ENCODE assay signal across 13 cellular contexts in the genomic region with DNA sequence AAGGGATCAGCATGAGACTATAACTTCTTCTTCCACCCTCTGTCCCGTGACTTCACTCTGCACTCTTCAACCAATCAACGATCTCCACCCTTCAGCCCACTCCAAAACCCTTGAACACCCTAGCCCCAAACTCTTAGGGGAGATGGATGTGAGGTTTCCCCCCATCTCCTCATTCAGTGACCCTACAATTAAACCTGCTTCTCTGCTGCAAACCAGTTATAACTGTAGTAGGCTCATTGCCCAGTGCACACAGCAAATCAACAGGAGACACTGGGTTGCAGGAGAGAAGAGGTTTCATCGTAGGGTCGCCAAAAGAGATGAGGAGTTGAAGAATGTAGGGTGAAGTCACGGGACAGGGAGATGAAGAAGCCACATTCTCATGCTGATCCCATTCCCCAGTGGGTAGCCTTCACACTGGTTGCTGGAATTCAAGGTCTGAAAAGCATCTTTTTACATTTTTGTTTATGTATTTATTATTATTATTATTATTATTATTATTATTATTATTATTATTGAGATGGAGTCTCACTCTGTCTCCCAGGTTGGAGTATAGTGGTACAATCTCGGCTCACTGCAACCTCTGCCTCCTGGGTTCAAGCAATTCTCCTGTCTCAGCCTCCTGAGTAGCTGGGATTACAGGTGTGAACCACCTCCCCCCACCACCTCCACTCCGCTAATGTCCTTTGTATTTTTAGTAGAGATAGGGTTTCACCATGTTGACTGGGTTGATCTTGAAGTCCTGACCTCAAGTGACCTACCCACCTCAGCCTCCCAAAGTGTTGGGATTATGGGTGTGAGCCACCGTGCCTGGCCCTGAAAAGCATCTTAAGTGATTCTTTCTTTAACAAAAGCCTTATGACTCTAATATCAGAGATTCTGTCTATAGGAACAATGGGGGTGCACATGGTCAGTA. TPM values are rescaled to one million over a fixed set of nuclear protein-coding genes. Genes with fewer than 3 reads are reported as not detected.
DNase-seq lines count a peak whose midpoint lies in the region; ATAC-seq and TF ChIP-seq lines count a peak whose summit lies in the region.
"Had no signal": no experiment of that assay in that cellular context is flagged by ENCODE, and none has a peak within 500 bp of the region (broad histone marks: within the 10 kb centered on the region; RNA-seq: fewer than 3 reads in every experiment).

No MANE protein-coding gene starts in this region.

- H3K18ac ChIP-seq in mesendoderm (ENCODE audit: low read length): peak overlapping the region; percentile 64

- no peak for TF ChIP-seq CTCF in endodermal cell (conservative IDR thresholded peaks at IDR 0.05)
- no peak for TF ChIP-seq CTCF in left lung (IDR thresholded peaks at IDR 0.05)
- TF ChIP-seq CTCF in coronary artery (IDR thresholded peaks at IDR 0.05): no peak

- peaks cover 44% of the 10 kb centered on the region for H3K4me1 ChIP-seq in HUES6 (ENCODE audit: control insufficient read depth, insufficient read depth, low read length)
- no peaks in the 10 kb centered on the region for H3K4me1 ChIP-seq in endodermal cell (ENCODE audit: control insufficient read depth, insufficient read depth, low read length)
- peaks cover 11% of the 10 kb centered on the region for H3K4me1 ChIP-seq in mesendoderm (ENCODE audit: control insufficient read depth, low read depth, low read length)
- no peaks in the 10 kb centered on the region for H3K4me1 ChIP-seq in left lung
- H3K4me1 ChIP-seq: BLaER1 had no signal

- H3K79me2 ChIP-seq in mesendoderm (ENCODE audit: control insufficient read depth, insufficient read depth, low read length): peaks cover 1% of the 10 kb centered on the region

- H3K79me1 ChIP-seq in mesendoderm (ENCODE audit: low read length): no peaks in the 10 kb centered on the region

- H3K4ac ChIP-seq in mesendoderm (ENCODE audit: low read depth, low read length): peak overlapping the region; percentile 88

- peak overlapping the region; percentile 98 for H2BK5ac ChIP-seq in mesendoderm (ENCODE audit: low read length)

- no peaks in the 10 kb centered on the region for H3K9me3 Mint-ChIP-seq in endodermal cell

- H3K9me3 ChIP-seq in HUES6 (ENCODE audit: control insufficient read depth, insufficient read depth, low read depth, low read length): no peaks in the 10 kb centered on the region
- H3K9me3 ChIP-seq in endodermal cell (ENCODE audit: control insufficient read depth, low read length): no peaks in the 10 kb centered on the region
- no peaks in the 10 kb centered on the region for H3K9me3 ChIP-seq in left lung
- H3K9me3 ChIP-seq: BLaER1, Caco-2 had no signal

- no peak overlapping the region for H3K23ac ChIP-seq in mesendoderm (ENCODE audit: low read length)

- H3K4me2 ChIP-seq in mesendoderm (ENCODE audit: low read length): no peak overlapping the region
- H3K4me2 ChIP-seq: BLaER1 had no signal

- peaks cover 28% of the 10 kb centered on the region for H3K4me1 Mint-ChIP-seq in endodermal cell

- H3K36me3 Mint-ChIP-seq in endodermal cell (ENCODE audit: low read depth): no peaks in the 10 kb centered on the region
- H3K36me3 Mint-ChIP-seq: CD8-positive, alpha-beta memory T cell had no signal

- H3K4me3 ChIP-seq in HUES6 (ENCODE audit: low read depth, low read length) (peak overlapping the region; percentile 3; the same call in 1 of the 2 replicates), endodermal cell (ENCODE audit: low read length) (no peak overlapping the region), mesendoderm (ENCODE audit: low read length) (no peak overlapping the region), left lung (no peak overlapping the region), coronary artery (no peak overlapping the region)
- H3K4me3 ChIP-seq: BLaER1, K562 had no signal

- no peak for ATAC-seq in left lung
- ATAC-seq: K562 had no signal

- H3K27me3 ChIP-seq in HUES6 (ENCODE audit: control insufficient read depth, insufficient read depth, low read length) (no peaks in the 10 kb centered on the region), endodermal cell (ENCODE audit: control insufficient read depth, insufficient read depth, low read length, poor library complexity, severe bottlenecking) (no peaks in the 10 kb centered on the region), mesendoderm (ENCODE audit: insufficient read depth, low read length, poor library complexity) (no peaks in the 10 kb centered on the region), left lung (peaks cover 0 to 17% of the 10 kb centered on the region in 2 donors)

- H3K27ac ChIP-seq in HUES6 (ENCODE audit: low read depth, low read length): peak overlapping the region; percentile 73; the same call in 1 of the 2 replicates
- H3K27ac ChIP-seq in endodermal cell (ENCODE audit: low read depth, low read length): no peak overlapping the region
- H3K27ac ChIP-seq in mesendoderm (ENCODE audit: low read depth, low read length): peak overlapping the region; percentile 82
- H3K27ac ChIP-seq in left lung: no peak overlapping the region
- no peak overlapping the region for H3K27ac ChIP-seq in coronary artery
- H3K27ac ChIP-seq: BLaER1 had no signal

- peak; percentile 80 for DNase-seq in endodermal cell
- peak; percentile 68 for DNase-seq in mesendoderm
- DNase-seq in left lung: no peak
- no peak for DNase-seq in coronary artery (ENCODE audit: low spot score)
- no peak for DNase-seq in AG20443 (ENCODE audit: low spot score)
- DNase-seq: AML-193; Caco-2; CD8-positive, alpha-beta memory T cell; DND-41; GDM1 had no signal

- peak overlapping the region; percentile 69 for H3K56ac ChIP-seq in mesendoderm (ENCODE audit: low read length)

- H3K9ac ChIP-seq in HUES6 (ENCODE audit: low read length) (peak overlapping the region; percentile 62), endodermal cell (ENCODE audit: extremely low read depth, low read length, poor library complexity, severe bottlenecking) (no peak overlapping the region), mesendoderm (ENCODE audit: low read length) (peak overlapping the region; percentile 12)
- H3K9ac ChIP-seq: BLaER1 had no signal

- H3K27ac Mint-ChIP-seq in endodermal cell: peak overlapping the region; percentile 67
- H3K27ac Mint-ChIP-seq: CD8-positive, alpha-beta memory T cell had no signal

- 51 to 56% methylated on average over 5 to 7 of the region's 8 CpGs for WGBS in endodermal cell (ENCODE audit: insufficient coverage in 1 of 2, insufficient read length in 1 of 2), 2 experiments
- no CpG with 5 or more reads among the region's 8 CpGs for WGBS in mesendoderm (ENCODE audit: extremely low coverage, insufficient coverage, low lambda C conversion rate)

- peaks cover 2% of the 10 kb centered on the region for H3K27me3 Mint-ChIP-seq in endodermal cell (ENCODE audit: insufficient read depth)

- no peak overlapping the region for H2BK120ac ChIP-seq in mesendoderm (ENCODE audit: low read depth, low read length)

- H3K36me3 ChIP-seq in HUES6 (ENCODE audit: control insufficient read depth, insufficient read depth, low read length): no peaks in the 10 kb centered on the region
- H3K36me3 ChIP-seq in endodermal cell (ENCODE audit: control insufficient read depth, insufficient read depth, low read length): no peaks in the 10 kb centered on the region
- H3K36me3 ChIP-seq in mesendoderm (ENCODE audit: control insufficient read depth, insufficient read depth, low read length): no peaks in the 10 kb centered on the region
- no peaks in the 10 kb centered on the region for H3K36me3 ChIP-seq in left lung
- H3K36me3 ChIP-seq: BLaER1 had no signal

- no peak overlapping the region for H2BK15ac ChIP-seq in mesendoderm (replicated peaks; ENCODE audit: low read depth)

- no peak overlapping the region for H4K8ac ChIP-seq in mesendoderm (ENCODE audit: low read depth, low read length)

- intact Hi-C loops in left lung (cut with DNase I): no loop called here

- H2AK5ac ChIP-seq in mesendoderm (ENCODE audit: low read length): peak overlapping the region; percentile 1

- no peak overlapping the region for H4K5ac ChIP-seq in mesendoderm (ENCODE audit: low read length)

- no peak overlapping the region for H3K4me3 Mint-ChIP-seq in endodermal cell
- H3K4me3 Mint-ChIP-seq: CD8-positive, alpha-beta memory T cell had no signal

RNA-seq across cellular contexts. Expression of gene CYP2S1, which starts 5.8 kb away (rescaled TPM):
- total RNA-seq in endodermal cell (10 to 100 TPM in 1 of 2 donors, 1 to 10 TPM in 1; 8.6 to 26.7 TPM), left lung (10 to 100 TPM; 12.5 to 22.5 TPM)
- 13.3 TPM for polyA plus RNA-seq in endodermal cell (2013, experiment 1 of 2)
- polyA plus RNA-seq in endodermal cell (2013, experiment 2 of 2): 5.1 TPM
- polyA plus RNA-seq in mesendoderm (2013, experiment 1 of 2): 134 TPM
- polyA plus RNA-seq in mesendoderm (2013, experiment 2 of 2): 137 TPM
- total RNA-seq: CD8-positive, alpha-beta memory T cell had no signal
- polyA plus RNA-seq: CD8-positive, alpha-beta memory T cell had no signal

RNA-seq across cellular contexts. Expression of gene AXL, which starts 31.8 kb away (rescaled TPM):
- total RNA-seq in endodermal cell: 10 to 100 TPM; 10.9 to 14.1 TPM
- 21.5 TPM for polyA plus RNA-seq in endodermal cell (2013, experiment 1 of 2)
- 21.1 TPM for polyA plus RNA-seq in endodermal cell (2013, experiment 2 of 2)
- polyA plus RNA-seq in mesendoderm (2013, experiment 1 of 2): 17.2 TPM
- 18.3 TPM for polyA plus RNA-seq in mesendoderm (2013, experiment 2 of 2)
- 10 to 100 TPM; 35.2 to 48.2 TPM for total RNA-seq in left lung

Comparison
In these comparisons a context has a peak if more than half of its experiments do, and no peak if none do; other contexts are left out.
1. H3K27ac ChIP-seq: peak in HUES6 (single experiment) and mesendoderm (single experiment); none in endodermal cell (single experiment), left lung (0 of 2) and coronary artery (0 of 2).
2. DNase-seq: peak in endodermal cell (single experiment) and mesendoderm (single experiment); none in left lung (0 of 2), coronary artery (single experiment) and AG20443 (single experiment).